25 cellular contexts compared by ENCODE assay signal in genomic region chr22:23213031-23213555, GRCh38. TPM values are rescaled to one million over a fixed set of nuclear protein-coding genes. Genes with fewer than 3 reads are reported as not detected.
DNase-seq lines count a peak whose midpoint lies in the region; ATAC-seq and TF ChIP-seq lines count a peak whose summit lies in the region.
"Had no signal": no experiment of that assay in that cellular context is flagged by ENCODE, and none has a peak within 500 bp of the region (broad histone marks: within the 10 kb centered on the region; RNA-seq: fewer than 3 reads in every experiment).

No MANE protein-coding gene starts in this region.

- POLR2A ChIA-PET in activated CD4-positive, alpha-beta T cell treated with anti-CD3 and anti-CD28 coated beads for 36 hours (lab: Charles Lee), result no interaction called here
- POLR2A ChIA-PET in T-cell (lab: Charles Lee), result no interaction called here

- H3K9me3 ChIP-seq in spleen, result no peaks in the 10 kb centered on the region
- H3K9me3 ChIP-seq: prostate gland, tibial nerve had no signal

- peak overlapping the region in 1 of 8 donors; percentile 17 for H3K27ac ChIP-seq in spleen
- H3K27ac ChIP-seq: neural progenitor cell, prostate gland, tibial nerve had no signal

- 76 to 81% (median 79%) methylated on average over 11 to 13 of the region's 13 CpGs for WGBS in spleen, 5 donors

- H3K4me1 Mint-ChIP-seq in activated CD4-positive, alpha-beta T cell treated with anti-CD3 and anti-CD28 coated beads for 36 hours, result peaks cover 60% of the 10 kb centered on the region
- peaks cover 64 to 76% (median 75%) of the 10 kb centered on the region in 3 donors for H3K4me1 Mint-ChIP-seq in T-cell
- H3K4me1 Mint-ChIP-seq in glutamatergic neuron (ENCODE audit: low read depth, unreplicated experiment), result peaks cover 63% of the 10 kb centered on the region
- peaks cover 34% of the 10 kb centered on the region for H3K4me1 Mint-ChIP-seq in progenitor cell of endocrine pancreas (ENCODE audit: low read depth)

- no peaks in the 10 kb centered on the region for H3K27me3 ChIP-seq in spleen (replicated peaks in 1 of 7)
- H3K27me3 ChIP-seq: neural progenitor cell, tibial nerve had no signal

- H3K27ac Mint-ChIP-seq in activated CD4-positive, alpha-beta T cell treated with anti-CD3 and anti-CD28 coated beads for 36 hours, result peak overlapping the region; percentile 49
- H3K27ac Mint-ChIP-seq in T-cell, result peak overlapping the region; percentile 4 to 92
- H3K27ac Mint-ChIP-seq in glutamatergic neuron (ENCODE audit: unreplicated experiment), result peak overlapping the region; percentile 48
- H3K27ac Mint-ChIP-seq in progenitor cell of endocrine pancreas, result no peak overlapping the region
- H3K27ac Mint-ChIP-seq: activated CD4-positive, alpha-beta T cell treated with anti-CD3 and anti-CD28 coated beads, Interleukin-2, amount 10 ng/mL, durations not matched to agents 7 days and 5 days had no signal

- intact Hi-C loops in activated CD4-positive, alpha-beta T cell treated with anti-CD3 and anti-CD28 coated beads for 36 hours (cut with DNase I, micrococcal nuclease), result loop anchor here in 1 of 2 experiments (10.0 kb wide), 1 partner anchor 622 kb away; the partner anchor contains the start of gene DERL3
- intact Hi-C loops in spleen (cut with DNase I; ENCODE audit: low total_unique reads), result no loop called here

- H3K4me1 ChIP-seq in spleen, result peaks cover 39 to 97% (median 63%) of the 10 kb centered on the region in 6 donors
- H3K4me1 ChIP-seq: prostate gland had no signal

- no peak overlapping the region for H3K4me3 Mint-ChIP-seq in activated CD4-positive, alpha-beta T cell treated with anti-CD3 and anti-CD28 coated beads for 36 hours
- H3K4me3 Mint-ChIP-seq in T-cell, result peak overlapping the region in 1 of 3 donors; percentile 17
- H3K4me3 Mint-ChIP-seq in glutamatergic neuron (ENCODE audit: unreplicated experiment), result peak overlapping the region; percentile 42
- no peak overlapping the region for H3K4me3 Mint-ChIP-seq in progenitor cell of endocrine pancreas (ENCODE audit: low read depth)
- H3K4me3 Mint-ChIP-seq: activated CD4-positive, alpha-beta T cell treated with anti-CD3 and anti-CD28 coated beads, Interleukin-2, amount 10 ng/mL, durations not matched to agents 7 days and 5 days; neural progenitor cell; stimulated activated naive CD8-positive, alpha-beta T cell treated with anti-CD3 and anti-CD28 coated beads, Interleukin-15, Interleukin-2, amounts not matched to agents 100 ng/mL and 50 ng/mL, for 24 hours had no signal

- H3K36me3 Mint-ChIP-seq in activated CD4-positive, alpha-beta T cell treated with anti-CD3 and anti-CD28 coated beads for 36 hours (ENCODE audit: low read depth), result peaks cover 6% of the 10 kb centered on the region
- peaks cover 7% of the 10 kb centered on the region for H3K36me3 Mint-ChIP-seq in T-cell
- H3K36me3 Mint-ChIP-seq in glutamatergic neuron (ENCODE audit: unreplicated experiment), result peaks cover 5% of the 10 kb centered on the region
- H3K36me3 Mint-ChIP-seq in progenitor cell of endocrine pancreas (ENCODE audit: insufficient read depth), result peaks cover 1% of the 10 kb centered on the region

- H3K9me3 Mint-ChIP-seq in activated CD4-positive, alpha-beta T cell treated with anti-CD3 and anti-CD28 coated beads for 36 hours (ENCODE audit: low read depth), result no peaks in the 10 kb centered on the region
- H3K9me3 Mint-ChIP-seq in T-cell (no peaks in the 10 kb centered on the region), glutamatergic neuron (ENCODE audit: unreplicated experiment) (peaks cover 9% of the 10 kb centered on the region), progenitor cell of endocrine pancreas (ENCODE audit: low read depth) (no peaks in the 10 kb centered on the region)
- H3K9me3 Mint-ChIP-seq: activated CD4-positive, alpha-beta T cell treated with anti-CD3 and anti-CD28 coated beads, Interleukin-2, amount 10 ng/mL, durations not matched to agents 7 days and 5 days; neural progenitor cell; stimulated activated naive CD8-positive, alpha-beta T cell treated with anti-CD3 and anti-CD28 coated beads, Interleukin-15, Interleukin-2, amounts not matched to agents 100 ng/mL and 50 ng/mL, for 24 hours had no signal

- ATAC-seq in activated CD4-positive, alpha-beta T cell treated with anti-CD3 and anti-CD28 coated beads for 36 hours, result no peak
- ATAC-seq in T-cell (replicated peaks in 1 of 4), result no peak
- ATAC-seq: HCT116, SK-N-SH treated with all-trans-retinoic acid at 6 μM for 48 hours had no signal

- DNase-seq in activated CD4-positive, alpha-beta T cell treated with anti-CD3 and anti-CD28 coated beads for 36 hours, result no peak
- DNase-seq in activated CD4-positive, alpha-beta T cell treated with anti-CD3 and anti-CD28 coated beads, Interleukin-2, amount 50 U/mL, for 1 hour, result no peak
- DNase-seq in T-cell (no peak), glutamatergic neuron (no peak), spleen (peak; percentile 51), D341Med (ENCODE audit: low spot score) (no peak), NCI-H2196 treated with DMSO at 0.1 percent for 48 hours (lab: John Stamatoyannopoulos, UW; ENCODE audit: unreplicated experiment) (no peak), progenitor cell of endocrine pancreas (ENCODE audit: low spot score, unreplicated experiment) (no peak)
- DNase-seq: 8988T; activated CD4-positive, alpha-beta T cell treated with anti-CD3 and anti-CD28 coated beads, Interleukin-2, amount 10 ng/mL, durations not matched to agents 7 days and 5 days; activated CD8-positive, alpha-beta memory T cell treated with anti-CD3 and anti-CD28 coated beads, Interleukin-2, amount 50 U/mL, for 48 hours; AML-193; cerebellar nuclear complex; effector CD8-positive, alpha-beta T cell; left cardiac atrium; NCI-H524 treated with DMSO at 0.1 percent for 48 hours; RPMI8226; small intestine; stimulated activated CD4-positive, alpha-beta T cell treated with anti-CD3 and anti-CD28 coated beads, Interleukin-2, amount 100 ng/mL, for 48 hours had no signal

- no peaks in the 10 kb centered on the region for H3K27me3 Mint-ChIP-seq in activated CD4-positive, alpha-beta T cell treated with anti-CD3 and anti-CD28 coated beads for 36 hours
- H3K27me3 Mint-ChIP-seq in T-cell (no peaks in the 10 kb centered on the region), glutamatergic neuron (ENCODE audit: unreplicated experiment) (peaks cover 8% of the 10 kb centered on the region), progenitor cell of endocrine pancreas (no peaks in the 10 kb centered on the region)
- H3K27me3 Mint-ChIP-seq: activated CD4-positive, alpha-beta T cell treated with anti-CD3 and anti-CD28 coated beads, Interleukin-2, amount 10 ng/mL, durations not matched to agents 7 days and 5 days; stimulated activated naive CD8-positive, alpha-beta T cell treated with anti-CD3 and anti-CD28 coated beads, Interleukin-15, Interleukin-2, amounts not matched to agents 100 ng/mL and 50 ng/mL, for 24 hours had no signal

- no peak overlapping the region for H3K4me3 ChIP-seq in spleen
- H3K4me3 ChIP-seq: neural progenitor cell, prostate gland, tibial nerve had no signal

- no peak for TF ChIP-seq POLR2A in spleen (IDR thresholded peaks at IDR 0.05)

- CTCF ChIA-PET in activated CD4-positive, alpha-beta T cell treated with anti-CD3 and anti-CD28 coated beads for 36 hours (lab: Charles Lee), result interaction anchor here (0.7 to 1.2 kb wide), 2 partner anchors 34 to 69 kb away, joined by 4 to 5 read pairs; no protein-coding TSS in a partner anchor
- CTCF ChIA-PET in T-cell (lab: Charles Lee), result no interaction called here

- peaks cover 0 to 14% (median 0%) of the 10 kb centered on the region in 6 donors for H3K36me3 ChIP-seq in spleen
- H3K36me3 ChIP-seq: neural progenitor cell, prostate gland, tibial nerve had no signal

- TF ChIP-seq CTCF in glutamatergic neuron (IDR thresholded peaks at IDR 0.05; ENCODE audit: partially characterized antibody, unreplicated experiment), result no peak
- TF ChIP-seq CTCF in spleen (IDR thresholded peaks at IDR 0.05 in 8 of 11, conservative IDR thresholded peaks at IDR 0.05 in 3 of 11), result no peak
- TF ChIP-seq CTCF in progenitor cell of endocrine pancreas (IDR thresholded peaks at IDR 0.05; ENCODE audit: unreplicated experiment), result no peak

RNA-seq across cellular contexts. Expression of gene BCR, which starts 32.8 kb away (rescaled TPM):
- total RNA-seq in activated CD4-positive, alpha-beta T cell treated with anti-CD3 and anti-CD28 coated beads for 36 hours, result 10 to 100 TPM; 45.5 to 58.0 TPM
- total RNA-seq in T-cell (100 to 1,000 TPM in 1 of 5 donors, 10 to 100 TPM in 4; 74.6 to 103 (median 85.5) TPM), glutamatergic neuron (ENCODE audit: unreplicated experiment) (268 TPM), spleen (10 to 100 TPM; 39.3 to 64.8 (median 56.3) TPM), progenitor cell of endocrine pancreas (102 and 106 TPM in 2 replicates)
- 10 to 100 TPM; 15.2 to 21.9 (median 15.8) TPM for polyA plus RNA-seq in spleen
